In the genomic region with DNA sequence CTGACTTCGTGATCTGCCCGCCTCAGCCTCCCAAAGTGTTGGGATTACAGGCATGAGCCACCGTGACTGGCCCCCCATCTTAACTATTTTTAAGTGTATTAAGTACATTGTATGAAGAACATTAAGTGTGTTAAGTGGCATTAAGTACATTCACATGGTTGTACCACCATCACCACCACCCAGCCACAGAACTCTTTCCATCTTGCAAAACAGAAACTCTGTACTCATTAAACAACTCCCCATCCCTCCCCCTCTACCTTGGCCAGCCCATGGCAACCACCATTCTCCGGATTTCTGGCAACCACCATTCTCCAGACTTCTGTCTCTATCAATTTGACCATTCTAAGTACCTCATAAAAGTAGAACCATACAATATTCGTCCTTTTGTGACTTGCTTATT, we compare ENCODE assay signal across 20 cellular contexts. TPM values are rescaled to one million over a fixed set of nuclear protein-coding genes. Genes with fewer than 3 reads are reported as not detected.
"Had no signal": no experiment of that assay in that cellular context is flagged by ENCODE, and none has a peak within 500 bp of the region (broad histone marks: within the 10 kb centered on the region; RNA-seq: fewer than 3 reads in every experiment).

No MANE protein-coding gene starts in this region.

- H3K27ac ChIP-seq: left lung, psoas muscle, SK-N-MC, thyroid gland had no signal

- FAIRE-seq: frontal cortex, TTC549 had no signal

- ATAC-seq: activated CD4-positive, alpha-beta T cell treated with anti-CD3 and anti-CD28 coated beads for 36 hours; activated naive CD4-positive, alpha-beta T cell treated with anti-CD3 and anti-CD28 coated beads, Interleukin-2, amount 50 U/mL, for 72 hours; body of pancreas; left lung; mucosa of descending colon; naive thymus-derived CD8-positive, alpha-beta T cell; psoas muscle had no signal

- H3K4me3 ChIP-seq: body of pancreas, colonic mucosa, left lung, mucosa of descending colon, psoas muscle, SK-N-MC, thyroid gland had no signal

- H3K4me1 Mint-ChIP-seq: activated CD4-positive, alpha-beta T cell treated with anti-CD3 and anti-CD28 coated beads for 36 hours had no signal

- H3K9me3 Mint-ChIP-seq: activated naive CD4-positive, alpha-beta T cell treated with anti-CD3 and anti-CD28 coated beads, Interleukin-2, amount 50 U/mL, for 72 hours; naive thymus-derived CD8-positive, alpha-beta T cell; T-helper 2 cell treated with Interferon-gamma antibody and Interleukin-4, amounts not matched to agents 5 μg/mL and 100 μg/mL, for 36 hours had no signal

- H3K4me3 Mint-ChIP-seq: activated CD4-positive, alpha-beta T cell treated with anti-CD3 and anti-CD28 coated beads for 36 hours; naive thymus-derived CD8-positive, alpha-beta T cell; T-helper 2 cell treated with Interferon-gamma antibody and Interleukin-4, amounts not matched to agents 5 μg/mL and 100 μg/mL, for 36 hours had no signal

- DNase-seq: activated CD4-positive, alpha-beta T cell treated with anti-CD3 and anti-CD28 coated beads for 36 hours; activated CD4-positive, alpha-beta T cell treated with anti-CD3 and anti-CD28 coated beads, Interleukin-2, amount 50 U/mL, for 48 hours; activated gamma-delta T cell treated with Interleukin-2 at 50 U/mL for 16 hours; amygdala; body of pancreas; colonic mucosa; head of caudate nucleus; left lung; mammary epithelial cell; mucosa of descending colon; naive thymus-derived CD8-positive, alpha-beta T cell; psoas muscle; stimulated activated CD4-positive, alpha-beta T cell treated with anti-CD3 and anti-CD28 coated beads, Interleukin-1b, Interleukin-23, amount 100 ng/mL, for 48 hours; thyroid gland had no signal

- H3K27ac Mint-ChIP-seq: activated CD4-positive, alpha-beta T cell treated with anti-CD3 and anti-CD28 coated beads for 36 hours; naive thymus-derived CD8-positive, alpha-beta T cell; T-helper 2 cell treated with Interferon-gamma antibody and Interleukin-4, amounts not matched to agents 5 μg/mL and 100 μg/mL, for 36 hours had no signal

- H3K36me3 Mint-ChIP-seq: activated naive CD4-positive, alpha-beta T cell treated with anti-CD3 and anti-CD28 coated beads, Interleukin-2, amount 50 U/mL, for 72 hours; naive thymus-derived CD8-positive, alpha-beta T cell had no signal

- H3K36me3 ChIP-seq: colonic mucosa, left lung, thyroid gland had no signal

- H3K27me3 ChIP-seq: body of pancreas, colonic mucosa, thyroid gland had no signal

- H3K9me3 ChIP-seq: body of pancreas, colonic mucosa, left lung, mucosa of descending colon, psoas muscle, thyroid gland had no signal

RNA-seq across cellular contexts. Expression of a gene that starts 50.6 kb away (rescaled TPM):
- total RNA-seq: epithelial cell of proximal tubule had no signal
